Comparison of ENCODE assay signal across 19 cellular contexts in the genomic region with DNA sequence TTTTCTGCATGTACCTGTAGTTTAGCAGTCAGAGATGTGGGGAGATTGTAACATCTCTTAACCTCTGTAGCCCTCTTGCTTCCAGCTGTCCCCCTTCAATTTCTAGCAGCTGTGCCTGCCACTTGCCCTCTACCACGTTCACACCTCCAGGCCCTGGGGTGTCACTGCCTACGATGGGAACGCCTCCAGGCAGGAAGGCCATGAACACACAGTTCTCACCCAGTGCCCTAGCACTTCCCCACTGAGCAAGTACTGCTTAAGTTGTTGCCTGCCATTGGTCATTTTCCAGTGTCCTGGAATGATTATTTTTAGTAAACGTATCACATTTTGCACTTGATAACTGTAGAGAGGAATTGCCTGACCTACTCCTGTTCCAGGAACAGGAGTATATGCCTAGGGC.
A peak's percentile ranks its signal among the peaks of the same experiment; 100 is the strongest.
DNase-seq lines count a peak whose midpoint lies in the region; ATAC-seq, FAIRE-seq and TF ChIP-seq lines count a peak whose summit lies in the region.
"Had no signal": no experiment of that assay in that cellular context is flagged by ENCODE, and none has a peak within 500 bp of the region (broad histone marks: within the 10 kb centered on the region; RNA-seq: fewer than 3 reads in every experiment).

No MANE protein-coding gene starts in this region.

- peak; percentile 43 for FAIRE-seq in GM12891 (lab: Jason Lieb, UNC)
- FAIRE-seq: K562 had no signal

- peaks cover 0 to 66% (median 34%) of the 10 kb centered on the region in 6 donors for H3K4me1 ChIP-seq in spleen
- H3K4me1 ChIP-seq in aorta (ENCODE audit: control insufficient read depth in 1 of 2, insufficient read depth in 2 of 2, low read length in 2 of 2), result no peaks in the 10 kb centered on the region
- H3K4me1 ChIP-seq: Caco-2, SJSA1 had no signal

- no peak for ATAC-seq in WTC11
- peak; percentile 91 for ATAC-seq in left ventricle myocardium superior
- ATAC-seq in GM18861 (IDR thresholded peaks at IDR 0.05; ENCODE audit: unreplicated experiment), result no peak
- no peak for ATAC-seq in aorta (ENCODE audit: low FRiP score)
- ATAC-seq: K562 had no signal

- no peaks in the 10 kb centered on the region for H3K27me3 ChIP-seq in spleen (replicated peaks in 1 of 7)
- no peaks in the 10 kb centered on the region for H3K27me3 ChIP-seq in aorta (ENCODE audit: control insufficient read depth in 1 of 2, insufficient read depth in 2 of 2, low read length in 1 of 2)
- H3K27me3 ChIP-seq: SJSA1 had no signal

- TF ChIP-seq POLR2A in GM12891 (IDR thresholded peaks at IDR 0.05; ENCODE audit: low read depth, low read length) (no peak), spleen (IDR thresholded peaks at IDR 0.05) (no peak)

- peak overlapping the region in 6 of 8 donors; percentile 37 to 66 (median 56) for H3K27ac ChIP-seq in spleen
- no peak overlapping the region for H3K27ac ChIP-seq in aorta (ENCODE audit: low read depth in 1 of 2, low read length in 2 of 2)
- H3K27ac ChIP-seq: SJSA1 had no signal

- peaks cover 11% of the 10 kb centered on the region for H3K9me3 Mint-ChIP-seq in WTC11

- DNase-seq in GM12891 (ENCODE audit: insufficient read length, low spot score) (no peak), WTC11 (ENCODE audit: low spot score) (no peak), left ventricle myocardium superior (peak; percentile 78), spleen (no peak), aorta (no peak), HuH-7.5 (ENCODE audit: low spot score) (no peak)
- DNase-seq: Caco-2, DMS153, EL, HCEC 1CT, NCI-H1417 treated with DMSO at 0.1 percent for 48 hours, NCI-H2029, NCI-H2171 treated with DMSO at 0.1 percent for 48 hours, NCI-H446 treated with DMSO at 0.1 percent for 48 hours, NCI-H748 treated with DMSO at 0.1 percent for 48 hours, OCI-M1 had no signal

- POLR2A ChIA-PET in WTC11 (lab: Charles Lee), result no interaction called here

- peaks cover 0 to 31% (median 22%) of the 10 kb centered on the region in 8 donors for H3K9me3 ChIP-seq in spleen
- no peaks in the 10 kb centered on the region for H3K9me3 ChIP-seq in aorta (ENCODE audit: control insufficient read depth, low read length)
- H3K9me3 ChIP-seq: Caco-2, SJSA1 had no signal

- no peak overlapping the region for H3K4me3 Mint-ChIP-seq in WTC11

- 50 to 70% (median 58%) methylated on average over 4 of the region's 4 CpGs for WGBS in spleen, 5 donors
- WGBS in aorta, 2 donors, result 81 to 84% methylated on average over 4 of the region's 4 CpGs

- H3K36me3 ChIP-seq in spleen (no peaks in the 10 kb centered on the region), aorta (ENCODE audit: control insufficient read depth in 1 of 2, insufficient read depth in 2 of 2, low read length in 1 of 2) (peaks cover 0 to 4% of the 10 kb centered on the region in 2 donors)
- H3K36me3 ChIP-seq: SJSA1 had no signal

- no peaks in the 10 kb centered on the region for H3K27me3 Mint-ChIP-seq in WTC11 (ENCODE audit: low read depth)

- TF ChIP-seq CTCF in WTC11 (IDR thresholded peaks at IDR 0.05), result no peak
- TF ChIP-seq CTCF in spleen (IDR thresholded peaks at IDR 0.05 in 8 of 11, conservative IDR thresholded peaks at IDR 0.05 in 3 of 11), result no peak

- intact Hi-C loops in left ventricle myocardium superior (cut with micrococcal nuclease), result no loop called here
- intact Hi-C loops in spleen (cut with DNase I; ENCODE audit: low total_unique reads), result no loop called here
- intact Hi-C loops in aorta (cut with DNase I), result no loop called here

- H3K4me3 ChIP-seq in spleen, result no peak overlapping the region
- no peak overlapping the region for H3K4me3 ChIP-seq in aorta (ENCODE audit: low read length in 2 of 2)
- H3K4me3 ChIP-seq: K562, SJSA1 had no signal

- CTCF ChIA-PET in WTC11 (lab: Charles Lee), result no interaction called here

- peak overlapping the region; percentile 36 for H3K27ac Mint-ChIP-seq in WTC11

- peaks cover 22% of the 10 kb centered on the region for H3K36me3 Mint-ChIP-seq in WTC11

- H3K4me1 Mint-ChIP-seq in WTC11, result peaks cover 12% of the 10 kb centered on the region

TF ChIP-seq in GM12891, 5 proteins besides CTCF, POLR2A, EP300 and RAD21:
- TF ChIP-seq SPI1 (IDR thresholded peaks at IDR 0.05; ENCODE audit: low read depth, low read length) (no peak), PAX5 (IDR thresholded peaks at IDR 0.05; ENCODE audit: insufficient read depth, low read length, severe bottlenecking) (no peak), TAF1 (IDR thresholded peaks at IDR 0.05; ENCODE audit: low read depth, low read length) (no peak), POLR2AphosphoS5 (IDR thresholded peaks at IDR 0.05; ENCODE audit: low read depth, low read length) (no peak), POU2F2 (IDR thresholded peaks at IDR 0.05; ENCODE audit: low read depth, low read length) (no peak)

TF ChIP-seq in WTC11, 78 proteins besides CTCF, POLR2A, EP300 and RAD21 (continues in another document):
- TF ChIP-seq, protein P1, sequence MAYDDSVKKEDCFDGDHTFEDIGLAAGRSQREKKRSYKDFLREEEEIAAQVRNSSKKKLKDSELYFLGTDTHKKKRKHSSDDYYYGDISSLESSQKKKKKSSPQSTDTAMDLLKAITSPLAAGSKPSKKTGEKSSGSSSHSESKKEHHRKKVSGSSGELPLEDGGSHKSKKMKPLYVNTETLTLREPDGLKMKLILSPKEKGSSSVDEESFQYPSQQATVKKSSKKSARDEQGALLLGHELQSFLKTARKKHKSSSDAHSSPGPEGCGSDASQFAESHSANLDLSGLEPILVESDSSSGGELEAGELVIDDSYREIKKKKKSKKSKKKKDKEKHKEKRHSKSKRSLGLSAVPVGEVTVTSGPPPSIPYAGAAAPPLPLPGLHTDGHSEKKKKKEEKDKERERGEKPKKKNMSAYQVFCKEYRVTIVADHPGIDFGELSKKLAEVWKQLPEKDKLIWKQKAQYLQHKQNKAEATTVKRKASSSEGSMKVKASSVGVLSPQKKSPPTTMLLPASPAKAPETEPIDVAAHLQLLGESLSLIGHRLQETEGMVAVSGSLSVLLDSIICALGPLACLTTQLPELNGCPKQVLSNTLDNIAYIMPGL (CRISPR knock-in tag; IDR thresholded peaks at IDR 0.05), result no peak
- TF ChIP-seq JAZF1 (CRISPR knock-in tag; IDR thresholded peaks at IDR 0.05), result no peak
- TF ChIP-seq, protein P2, sequence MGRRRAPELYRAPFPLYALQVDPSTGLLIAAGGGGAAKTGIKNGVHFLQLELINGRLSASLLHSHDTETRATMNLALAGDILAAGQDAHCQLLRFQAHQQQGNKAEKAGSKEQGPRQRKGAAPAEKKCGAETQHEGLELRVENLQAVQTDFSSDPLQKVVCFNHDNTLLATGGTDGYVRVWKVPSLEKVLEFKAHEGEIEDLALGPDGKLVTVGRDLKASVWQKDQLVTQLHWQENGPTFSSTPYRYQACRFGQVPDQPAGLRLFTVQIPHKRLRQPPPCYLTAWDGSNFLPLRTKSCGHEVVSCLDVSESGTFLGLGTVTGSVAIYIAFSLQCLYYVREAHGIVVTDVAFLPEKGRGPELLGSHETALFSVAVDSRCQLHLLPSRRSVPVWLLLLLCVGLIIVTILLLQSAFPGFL (CRISPR knock-in tag; IDR thresholded peaks at IDR 0.05; ENCODE audit: borderline replicate concordance), result no peak
- no peak for TF ChIP-seq MXD4 (CRISPR knock-in tag; IDR thresholded peaks at IDR 0.05; ENCODE audit: borderline replicate concordance)
- no peak for TF ChIP-seq GRHL2 (CRISPR knock-in tag; IDR thresholded peaks at IDR 0.05; ENCODE audit: insufficient replicate concordance, severe bottlenecking)
- no peak for TF ChIP-seq SMAD3 (CRISPR knock-in tag; IDR thresholded peaks at IDR 0.05; ENCODE audit: borderline replicate concordance)
- TF ChIP-seq GTF2I (CRISPR knock-in tag; conservative IDR thresholded peaks at IDR 0.05), result no peak
- TF ChIP-seq NFATC4 (CRISPR knock-in tag; IDR thresholded peaks at IDR 0.05), result no peak
- no peak for TF ChIP-seq TP53 (CRISPR knock-in tag; IDR thresholded peaks at IDR 0.05)
- TF ChIP-seq, protein P3, sequence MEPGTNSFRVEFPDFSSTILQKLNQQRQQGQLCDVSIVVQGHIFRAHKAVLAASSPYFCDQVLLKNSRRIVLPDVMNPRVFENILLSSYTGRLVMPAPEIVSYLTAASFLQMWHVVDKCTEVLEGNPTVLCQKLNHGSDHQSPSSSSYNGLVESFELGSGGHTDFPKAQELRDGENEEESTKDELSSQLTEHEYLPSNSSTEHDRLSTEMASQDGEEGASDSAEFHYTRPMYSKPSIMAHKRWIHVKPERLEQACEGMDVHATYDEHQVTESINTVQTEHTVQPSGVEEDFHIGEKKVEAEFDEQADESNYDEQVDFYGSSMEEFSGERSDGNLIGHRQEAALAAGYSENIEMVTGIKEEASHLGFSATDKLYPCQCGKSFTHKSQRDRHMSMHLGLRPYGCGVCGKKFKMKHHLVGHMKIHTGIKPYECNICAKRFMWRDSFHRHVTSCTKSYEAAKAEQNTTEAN (CRISPR knock-in tag; IDR thresholded peaks at IDR 0.05), result no peak
- TF ChIP-seq ZBTB21 (CRISPR knock-in tag; IDR thresholded peaks at IDR 0.05; ENCODE audit: borderline replicate concordance), result no peak
- no peak for TF ChIP-seq RORB (CRISPR knock-in tag; IDR thresholded peaks at IDR 0.05)
- TF ChIP-seq KAT7 (CRISPR knock-in tag; IDR thresholded peaks at IDR 0.05; ENCODE audit: borderline replicate concordance), result no peak
- TF ChIP-seq, protein P4, sequence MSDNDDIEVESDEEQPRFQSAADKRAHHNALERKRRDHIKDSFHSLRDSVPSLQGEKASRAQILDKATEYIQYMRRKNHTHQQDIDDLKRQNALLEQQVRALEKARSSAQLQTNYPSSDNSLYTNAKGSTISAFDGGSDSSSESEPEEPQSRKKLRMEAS (CRISPR knock-in tag; IDR thresholded peaks at IDR 0.05), result no peak
- TF ChIP-seq, protein P5, sequence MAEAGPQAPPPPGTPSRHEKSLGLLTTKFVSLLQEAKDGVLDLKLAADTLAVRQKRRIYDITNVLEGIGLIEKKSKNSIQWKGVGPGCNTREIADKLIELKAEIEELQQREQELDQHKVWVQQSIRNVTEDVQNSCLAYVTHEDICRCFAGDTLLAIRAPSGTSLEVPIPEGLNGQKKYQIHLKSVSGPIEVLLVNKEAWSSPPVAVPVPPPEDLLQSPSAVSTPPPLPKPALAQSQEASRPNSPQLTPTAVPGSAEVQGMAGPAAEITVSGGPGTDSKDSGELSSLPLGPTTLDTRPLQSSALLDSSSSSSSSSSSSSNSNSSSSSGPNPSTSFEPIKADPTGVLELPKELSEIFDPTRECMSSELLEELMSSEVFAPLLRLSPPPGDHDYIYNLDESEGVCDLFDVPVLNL (CRISPR knock-in tag; IDR thresholded peaks at IDR 0.05; ENCODE audit: borderline replicate concordance, low read depth), result no peak

Comparison
In these comparisons a context has a peak if more than half of its experiments do, and no peak if none do; other contexts are left out.
1. H3K27ac ChIP-seq: peak in spleen (6 of 8); none in aorta (0 of 2).